1 cellular context compared by ENCODE assay signal in the genomic region with DNA sequence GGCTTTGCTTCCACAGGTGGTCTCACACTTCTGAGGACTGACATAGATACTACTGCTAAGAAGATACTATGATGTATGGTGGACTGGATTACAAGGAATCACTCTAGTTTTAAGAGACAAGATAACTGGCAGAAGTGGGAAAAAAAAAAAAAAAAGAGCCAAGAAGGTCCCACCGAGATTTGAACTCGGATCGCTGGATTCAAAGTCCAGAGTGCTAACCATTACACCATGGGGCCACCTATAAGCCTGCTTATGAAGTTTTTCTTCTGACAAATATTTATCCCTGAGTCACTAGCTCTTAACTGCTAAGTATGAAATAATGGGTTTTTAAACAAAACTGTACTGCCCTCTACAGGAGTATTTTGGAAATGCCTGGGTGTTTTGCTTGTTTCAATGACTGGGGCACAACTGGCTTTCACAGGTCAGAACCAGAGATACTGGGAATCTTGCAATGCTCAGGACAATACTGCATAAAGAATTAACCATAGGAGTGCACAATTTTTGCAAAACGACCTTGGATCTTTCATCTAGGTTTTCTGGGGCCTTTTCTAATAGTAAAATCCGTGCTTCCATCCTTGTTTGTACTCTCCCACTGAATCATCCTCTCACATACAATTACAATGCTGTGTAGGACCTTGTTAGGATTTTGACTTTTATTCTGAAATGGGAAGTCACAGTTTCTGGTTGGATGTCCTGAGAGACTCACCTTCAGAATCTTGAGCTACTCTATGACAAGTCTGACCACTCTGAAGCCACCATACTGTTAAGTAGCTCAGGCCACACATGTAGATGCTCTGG.
A peak's percentile ranks its signal among the peaks of the same experiment; 100 is the strongest.
TF ChIP-seq lines count a peak whose summit lies in the region.

No MANE protein-coding gene starts in this region.

TF ChIP-seq in H1, 55 proteins besides CTCF, POLR2A, EP300 and RAD21 (continued from another document):
- TF ChIP-seq MAFK (IDR thresholded peaks at IDR 0.05; ENCODE audit: low read depth, low read length) (peak; percentile 77; the same call in 1 of the 2 replicates), CEBPB (IDR thresholded peaks at IDR 0.05; ENCODE audit: low read depth, low read length) (peak; percentile 40; the same call in 1 of the 2 replicates), TEAD4 (IDR thresholded peaks at IDR 0.05; ENCODE audit: low read depth, low read length) (peak; percentile 20; the same call in 1 of the 2 replicates), HDAC6 (IDR thresholded peaks at IDR 0.05; ENCODE audit: low read depth, low read length) (no peak)
